24 cellular contexts compared by ENCODE assay signal in the genomic region with DNA sequence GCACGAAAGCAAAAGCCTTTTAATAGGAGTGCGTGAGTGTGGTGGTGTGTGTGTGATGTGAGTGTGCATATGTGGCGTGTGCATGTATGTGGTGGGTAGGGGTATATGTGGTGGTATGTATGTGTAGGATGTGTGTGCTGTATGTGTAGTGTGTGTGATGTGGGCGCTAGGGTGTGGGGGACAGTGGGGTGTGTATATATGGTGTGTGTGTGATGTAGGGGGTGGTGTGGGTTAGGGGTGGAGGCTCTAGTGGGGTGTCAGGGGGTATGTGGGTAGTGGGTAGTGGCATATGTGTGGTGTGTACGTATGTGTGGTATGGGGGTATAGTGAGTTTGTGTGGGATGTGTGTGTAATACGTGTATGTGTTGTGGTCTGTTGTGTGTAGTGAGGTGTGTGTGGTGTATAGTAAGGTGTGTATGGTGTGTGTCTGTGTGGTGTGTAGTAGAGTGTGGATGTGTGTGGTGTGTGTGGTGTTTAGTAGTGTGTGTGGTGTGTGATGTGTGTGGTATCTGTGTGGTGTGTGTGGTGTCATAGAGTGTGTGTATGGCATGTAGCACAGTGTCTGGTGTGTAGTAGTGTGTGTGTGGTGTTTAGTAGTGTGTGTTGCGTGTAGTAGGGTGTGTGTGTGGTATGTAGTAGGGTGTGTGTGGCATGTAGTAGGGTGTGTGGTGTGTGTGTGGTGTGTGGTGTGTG.
DNase-seq lines count a peak whose midpoint lies in the region; ATAC-seq, FAIRE-seq and TF ChIP-seq lines count a peak whose summit lies in the region.
"Had no signal": no experiment of that assay in that cellular context is flagged by ENCODE, and none has a peak within 500 bp of the region (broad histone marks: within the 10 kb centered on the region; RNA-seq: fewer than 3 reads in every experiment).

No MANE protein-coding gene starts in this region.

- no peak for TF ChIP-seq CTCF in HCT116 (IDR thresholded peaks at IDR 0.05 in 2 of 3, conservative IDR thresholded peaks at IDR 0.05 in 1 of 3; ENCODE audit: borderline replicate concordance in 1 of 3, insufficient read depth in 1 of 3, low read depth in 2 of 3, low read length in 2 of 3)

- no peaks in the 10 kb centered on the region for H3K27me3 ChIP-seq in HCT116 (ENCODE audit: insufficient read depth, low read length)
- H3K27me3 ChIP-seq: SJSA1 had no signal

- intact Hi-C loops in HCT116 (cut with micrococcal nuclease): loop anchor here (10.0 kb wide), 1 partner anchor 439 kb away; no protein-coding TSS in a partner anchor
- intact Hi-C loops in posterior vena cava (cut with DNase I): loop anchor here in 1 of 2 donors (10.0 kb wide), 1 partner anchor 159 kb away; no protein-coding TSS in a partner anchor

- H2AFZ ChIP-seq in HCT116 (ENCODE audit: low read depth, low read length, poor library complexity, severe bottlenecking): no peak overlapping the region

- BruUV-seq in HCT116 (replicated peaks; lab: Mats Ljungman, UMichigan): no TSS peak

- no peaks in the 10 kb centered on the region for H4K20me1 ChIP-seq in HCT116 (ENCODE audit: insufficient read depth)

- FAIRE-seq in GM12892 (lab: Jason Lieb, UNC): peak; percentile 30
- FAIRE-seq: RCC 7860 had no signal

- peak overlapping the region; percentile 4; the same call in 1 of the 2 replicates for H3K27ac ChIP-seq in HCT116 (ENCODE audit: low read depth, low read length)
- H3K27ac ChIP-seq in caudate nucleus (ENCODE audit: low read depth, low read length): peak overlapping the region; percentile 73

- POLR2A ChIA-PET in HCT116 (lab: Charles Lee): no interaction called here

- H3K4me1 ChIP-seq in HCT116 (ENCODE audit: control insufficient read depth in 1 of 2, insufficient read depth in 2 of 2, low read length in 2 of 2): peaks cover 0 to 18% of the 10 kb centered on the region in 2 experiments; a peak in 2 of 4 replicates
- H3K4me1 ChIP-seq: Caco-2 had no signal

- no peak overlapping the region for H3K4me2 ChIP-seq in HCT116 (ENCODE audit: low read length)

- no peaks in the 10 kb centered on the region for H3K79me2 ChIP-seq in HCT116 (ENCODE audit: insufficient read depth, low read length)

- CTCF ChIA-PET in HCT116 (lab: Charles Lee): no interaction called here

- H3K4me3 ChIP-seq in HCT116 (replicated peaks in 1 of 2; ENCODE audit: low read depth in 1 of 2, low read length in 2 of 2): no peak overlapping the region
- H3K4me3 ChIP-seq: SJSA1 had no signal

- DNase-seq in GM12892 (ENCODE audit: insufficient read length) (no peak), HCT116 (ENCODE audit: low read depth, low spot score) (no peak), caudate nucleus (lab: John Stamatoyannopoulos, UW) (no peak), posterior vena cava (ENCODE audit: low spot score) (peak; percentile 20), NCI-H510A treated with DMSO at 0.1 percent for 48 hours (lab: John Stamatoyannopoulos, UW) (no peak)
- DNase-seq in stimulated activated CD4-positive, alpha-beta T cell treated with anti-CD3 and anti-CD28 coated beads, Interleukin-2, amount 100 ng/mL, for 24 hours: no peak
- DNase-seq: CD4-positive, alpha-beta memory T cell; DMS 273 treated with DMSO at 0.1 percent for 48 hours; DMS79 treated with DMSO at 0.1 percent for 48 hours; GOT3; HFFc6; Karpas-422; MV-4-11; NCI-H1105 treated with DMSO at 0.1 percent for 48 hours; NCI-H1694; NCI-H2081; NCI-H2171 treated with DMSO at 0.1 percent for 48 hours; NCI-H446; NCI-H526 treated with DMSO at 0.1 percent for 48 hours; OCI-M1 had no signal

- no peaks in the 10 kb centered on the region for H3K36me3 ChIP-seq in HCT116 (ENCODE audit: control insufficient read depth in 1 of 2, insufficient read depth in 2 of 2, low read length in 2 of 2)
- H3K36me3 ChIP-seq: SJSA1 had no signal

- TF ChIP-seq RAD21 in HCT116 (IDR thresholded peaks at IDR 0.05; ENCODE audit: low read depth): no peak

- ATAC-seq in HCT116 (no peak), HG02981 (IDR thresholded peaks at IDR 0.05; ENCODE audit: unreplicated experiment) (no peak)

- no peaks in the 10 kb centered on the region for H3K9me3 ChIP-seq in HCT116 (ENCODE audit: control insufficient read depth in 1 of 2, insufficient read depth in 1 of 2, low read depth in 1 of 2, low read length in 2 of 2)
- H3K9me3 ChIP-seq: Caco-2, SJSA1 had no signal

- RAD21 ChIA-PET in HCT116 (lab: Charles Lee; ENCODE audit: low non-redundant PET in 1 of 2, low total read pairs in 2 of 2, uncharacterized antibody in 2 of 2, unreplicated experiment in 2 of 2): no interaction called here

- no peaks in the 10 kb centered on the region for H3K9me2 ChIP-seq in HCT116 (ENCODE audit: insufficient read depth)

- H3K9ac ChIP-seq in HCT116 (ENCODE audit: low read length): no peak overlapping the region

- no peak for TF ChIP-seq POLR2A in GM12892 (IDR thresholded peaks at IDR 0.05; ENCODE audit: low read depth, low read length)
- no peak for TF ChIP-seq POLR2A in HCT116 (IDR thresholded peaks at IDR 0.05; ENCODE audit: borderline replicate concordance, extremely low read depth, insufficient read depth, insufficient read length)

TF ChIP-seq in HCT116, 20 proteins besides CTCF, POLR2A, EP300 and RAD21:
- no peak for TF ChIP-seq CBX3 (IDR thresholded peaks at IDR 0.05; ENCODE audit: low read depth)
- no peak for TF ChIP-seq ZNF274 (IDR thresholded peaks at IDR 0.05; ENCODE audit: low read depth, low read length)
- TF ChIP-seq FOSL1 (IDR thresholded peaks at IDR 0.05; ENCODE audit: low read depth): no peak
- TF ChIP-seq SIN3A (IDR thresholded peaks at IDR 0.05; ENCODE audit: low read depth): no peak
- TF ChIP-seq EGR1 (IDR thresholded peaks at IDR 0.05; ENCODE audit: low read depth): no peak
- TF ChIP-seq JUND (IDR thresholded peaks at IDR 0.05): no peak
- TF ChIP-seq EZH2phosphoT487 (IDR thresholded peaks at IDR 0.05; ENCODE audit: borderline replicate concordance): no peak
- no peak for TF ChIP-seq CEBPB (IDR thresholded peaks at IDR 0.05; ENCODE audit: low read depth)
- no peak for TF ChIP-seq POLR2AphosphoS5 (IDR thresholded peaks at IDR 0.05; ENCODE audit: low read depth, low read length)
- no peak for TF ChIP-seq SP1 (IDR thresholded peaks at IDR 0.05; ENCODE audit: low read depth)
